In the genomic region with DNA sequence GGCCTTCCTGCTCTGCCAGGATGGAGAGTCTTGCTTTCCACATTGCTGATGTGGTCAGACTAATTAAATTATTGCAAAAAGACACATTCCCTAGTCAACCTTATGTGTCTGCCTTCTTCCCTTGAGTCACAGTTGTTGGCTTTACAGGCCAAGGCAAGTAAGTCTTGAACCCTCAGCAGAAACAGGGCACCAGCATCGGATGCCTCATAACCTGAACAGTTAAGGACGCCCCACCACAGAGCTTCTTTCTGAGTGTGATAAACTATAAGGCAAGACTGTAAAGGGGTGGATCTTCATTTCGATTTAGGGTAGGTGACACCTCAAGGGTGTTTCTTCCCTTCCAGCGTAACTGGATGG, we compare ENCODE assay signal across 8 cellular contexts. TPM values are rescaled to one million over a fixed set of nuclear protein-coding genes. Genes with fewer than 3 reads are reported as not detected.
DNase-seq lines count a peak whose midpoint lies in the region; ATAC-seq, FAIRE-seq and TF ChIP-seq lines count a peak whose summit lies in the region.

No MANE protein-coding gene starts in this region.

- TF ChIP-seq CTCF in AG04449 (IDR thresholded peaks at IDR 0.05; ENCODE audit: insufficient read depth, low read length, missing control alignments), result no peak
- no peak for TF ChIP-seq CTCF in bronchial epithelial cell (IDR thresholded peaks at IDR 0.05; ENCODE audit: insufficient read depth, low read length, severe bottlenecking)

- H3K36me3 Mint-ChIP-seq in naive B cell, result peaks cover 0 to 2% of the 10 kb centered on the region in 2 donors

- H3K9me3 ChIP-seq in HUES6 (ENCODE audit: control insufficient read depth, insufficient read depth, low read depth, low read length), result no peaks in the 10 kb centered on the region

- peaks cover 11% of the 10 kb centered on the region for H3K4me1 ChIP-seq in HUES6 (ENCODE audit: control insufficient read depth, insufficient read depth, low read length)

- H3K27ac Mint-ChIP-seq in naive B cell, result peak overlapping the region; percentile 95 to 99 (median 98)

- H3K4me3 Mint-ChIP-seq in naive B cell, result peak overlapping the region; percentile 90 to 96 (median 94)

- POLR2A ChIA-PET in AG04449 (lab: Yijun Ruan, JAX), result interaction anchor here (0.7 to 0.9 kb wide), 2 partner anchors 17 to 99 kb away, joined by 3 read pairs; no protein-coding TSS in a partner anchor

- CTCF ChIA-PET in AG04449 (lab: Yijun Ruan, JAX), result interaction anchor here (1.5 kb wide), 1 partner anchor 49 kb away, joined by 5 read pairs; no protein-coding TSS in a partner anchor

- H3K27me3 ChIP-seq in HUES6 (ENCODE audit: control insufficient read depth, insufficient read depth, low read length), result no peaks in the 10 kb centered on the region
- H3K27me3 ChIP-seq in bronchial epithelial cell (ENCODE audit: control insufficient read depth, insufficient read depth, low read length), result no peaks in the 10 kb centered on the region

- no peaks in the 10 kb centered on the region for H3K27me3 Mint-ChIP-seq in naive B cell

- H3K4me3 ChIP-seq in AG04449 (ENCODE audit: low read depth, low read length), result peak overlapping the region; percentile 83
- H3K4me3 ChIP-seq in HUES6 (ENCODE audit: low read depth, low read length), result peak overlapping the region; percentile 87
- H3K4me3 ChIP-seq in bronchial epithelial cell (ENCODE audit: low read depth, low read length), result peak overlapping the region; percentile 35

- H3K27ac ChIP-seq in HUES6 (ENCODE audit: low read depth, low read length), result no peak overlapping the region

- peaks cover 28 to 44% (median 39%) of the 10 kb centered on the region in 3 donors for H3K4me1 Mint-ChIP-seq in naive B cell

- ATAC-seq in naive B cell (ENCODE audit: low read depth in 2 of 2) (no peak), GM18909 (IDR thresholded peaks at IDR 0.05; ENCODE audit: poor library complexity, unreplicated experiment) (no peak), GM21423 (IDR thresholded peaks at IDR 0.05; ENCODE audit: unreplicated experiment) (no peak)

- H3K9ac ChIP-seq in HUES6 (ENCODE audit: low read length), result peak overlapping the region; percentile 82

- FAIRE-seq in bronchial epithelial cell (lab: Jason Lieb, UNC), result no peak

- H3K36me3 ChIP-seq in HUES6 (ENCODE audit: control insufficient read depth, insufficient read depth, low read length) (peaks cover 4% of the 10 kb centered on the region; the same call in 1 of the 2 replicates), bronchial epithelial cell (ENCODE audit: control insufficient read depth, insufficient read depth, low read length) (no peaks in the 10 kb centered on the region)

- no peak for DNase-seq in AG04449 (ENCODE audit: low read depth, low spot score)
- DNase-seq in bronchial epithelial cell (ENCODE audit: low read depth), result peak; percentile 17
- DNase-seq in naive B cell, result no peak
- no peak for DNase-seq in T-helper 9 cell
- no peak for DNase-seq in KG1 (lab: John Stamatoyannopoulos, UW)

- no peaks in the 10 kb centered on the region for H3K9me3 Mint-ChIP-seq in naive B cell

RNA-seq across cellular contexts. Expression of a gene that starts 0.7 kb away (rescaled TPM):
- total RNA-seq in bronchial epithelial cell, result 34.2 and 39.7 TPM in 2 replicates
- polyA plus RNA-seq in naive B cell (ENCODE audit: low read depth in 6 of 6), result 10 to 100 TPM; 65.4 to 91.7 (median 86.3) TPM

Comparison
In these comparisons a context has a peak if more than half of its experiments do, and no peak if none do; other contexts are left out.
1. H3K4me3 ChIP-seq: peak in every context shown above with its lines; median percentile 87 in HUES6; 83 in AG04449; 35 in bronchial epithelial cell.